Comparison of ENCODE assay signal across 8 cellular contexts in the genomic region with DNA sequence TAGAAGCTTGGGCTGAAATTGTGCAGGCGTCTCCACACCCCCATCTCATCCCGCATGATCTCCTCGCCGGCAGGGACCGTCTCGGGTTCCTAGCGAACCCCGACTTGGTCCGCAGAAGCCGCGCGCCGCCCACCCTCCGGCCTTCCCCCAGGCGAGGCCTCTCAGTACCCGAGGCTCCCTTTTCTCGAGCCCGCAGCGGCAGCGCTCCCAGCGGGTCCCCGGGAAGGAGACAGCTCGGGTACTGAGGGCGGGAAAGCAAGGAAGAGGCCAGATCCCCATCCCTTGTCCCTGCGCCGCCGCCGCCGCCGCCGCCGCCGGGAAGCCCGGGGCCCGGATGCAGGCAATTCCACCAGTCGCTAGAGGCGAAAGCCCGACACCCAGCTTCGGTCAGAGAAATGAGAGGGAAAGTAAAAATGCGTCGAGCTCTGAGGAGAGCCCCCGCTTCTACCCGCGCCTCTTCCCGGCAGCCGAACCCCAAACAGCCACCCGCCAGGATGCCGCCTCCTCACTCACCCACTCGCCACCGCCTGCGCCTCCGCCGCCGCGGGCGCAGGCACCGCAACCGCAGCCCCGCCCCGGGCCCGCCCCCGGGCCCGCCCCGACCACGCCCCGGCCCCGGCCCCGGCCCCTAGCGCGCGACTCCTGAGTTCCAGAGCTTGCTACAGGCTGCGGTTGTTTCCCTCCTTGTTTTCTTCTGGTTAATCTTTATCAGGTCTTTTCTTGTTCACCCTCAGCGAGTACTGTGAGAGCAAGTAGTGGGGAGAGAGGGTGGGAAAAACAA.
DNase-seq lines count a peak whose midpoint lies in the region; ATAC-seq and TF ChIP-seq lines count a peak whose summit lies in the region.

A gene with protein sequence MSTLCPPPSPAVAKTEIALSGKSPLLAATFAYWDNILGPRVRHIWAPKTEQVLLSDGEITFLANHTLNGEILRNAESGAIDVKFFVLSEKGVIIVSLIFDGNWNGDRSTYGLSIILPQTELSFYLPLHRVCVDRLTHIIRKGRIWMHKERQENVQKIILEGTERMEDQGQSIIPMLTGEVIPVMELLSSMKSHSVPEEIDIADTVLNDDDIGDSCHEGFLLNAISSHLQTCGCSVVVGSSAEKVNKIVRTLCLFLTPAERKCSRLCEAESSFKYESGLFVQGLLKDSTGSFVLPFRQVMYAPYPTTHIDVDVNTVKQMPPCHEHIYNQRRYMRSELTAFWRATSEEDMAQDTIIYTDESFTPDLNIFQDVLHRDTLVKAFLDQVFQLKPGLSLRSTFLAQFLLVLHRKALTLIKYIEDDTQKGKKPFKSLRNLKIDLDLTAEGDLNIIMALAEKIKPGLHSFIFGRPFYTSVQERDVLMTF (minus strand): TSS at position 564 of the 781 bp plus-strand sequence. CDS start 6,361 bp downstream, outside the sequence.

- H3K36me3 Mint-ChIP-seq in memory B cell, result peaks cover 1% of the 10 kb centered on the region

- peaks cover 14% of the 10 kb centered on the region for H3K4me1 Mint-ChIP-seq in memory B cell

- peak within 1 kb of the TSS; percentile 98 for H3K4me3 Mint-ChIP-seq in memory B cell

- peak; percentile 72 for ATAC-seq in memory B cell (ENCODE audit: low read depth)

- peak; percentile 64 for DNase-seq in NCI-H2029 (lab: John Stamatoyannopoulos, UW)
- no peak for DNase-seq in NCI-H2029 treated with DMSO at 0.1 percent for 48 hours (lab: John Stamatoyannopoulos, UW)
- DNase-seq in HEK293T (ENCODE audit: extremely low spot score), result peak; percentile 87
- DNase-seq in NCI-H1048 (lab: John Stamatoyannopoulos, UW), result peak; percentile 66
- peak; percentile 88 to 91 for DNase-seq in activated CD4-positive, alpha-beta T cell treated with anti-CD3 and anti-CD28 coated beads for 4 hours
- DNase-seq in coronary artery (ENCODE audit: low spot score), result peak; percentile 91
- peak; percentile 80 to 83 for DNase-seq in memory B cell (ENCODE audit: low spot score in 2 of 2)
- DNase-seq in stimulated activated CD8-positive, alpha-beta memory T cell treated with anti-CD3 and anti-CD28 coated beads, Interleukin-12 subunit alpha, Interleukin-12 subunit beta, amount 100 ng/mL, for 4 hours (ENCODE audit: low read depth), result peak; percentile 84

- TF ChIP-seq CTCF in coronary artery (IDR thresholded peaks at IDR 0.05), result no peak

- peak within 1 kb of the TSS; percentile 99 for H3K27ac Mint-ChIP-seq in memory B cell

- H3K9me3 Mint-ChIP-seq in memory B cell, result peaks cover 2% of the 10 kb centered on the region

- no peaks in the 10 kb centered on the region for H3K27me3 Mint-ChIP-seq in memory B cell

- POLR2A ChIA-PET in HEK293T (lab: Yijun Ruan, JAX), result interaction anchor here (0.6 kb wide), 1 partner anchor 522 kb away, joined by 3 read pairs; no protein-coding TSS in a partner anchor

- CTCF ChIA-PET in HEK293T (lab: Yijun Ruan, JAX), result no interaction called here

- H3K27ac ChIP-seq in coronary artery, result peak within 1 kb of the TSS; percentile 97

- H3K4me3 ChIP-seq in coronary artery, result peak within 1 kb of the TSS; percentile 81

TF ChIP-seq in HEK293T, 16 proteins besides CTCF, POLR2A, EP300 and RAD21:
- TF ChIP-seq L3MBTL2 (conservative IDR thresholded peaks at IDR 0.05) (peak; percentile 45), TARDBP (IDR thresholded peaks at IDR 0.05) (no peak), FOXK2 (IDR thresholded peaks at IDR 0.05) (no peak), NFRKB (IDR thresholded peaks at IDR 0.05) (no peak)
